ENCODE assay signal across 24 cellular contexts in the genomic region with DNA sequence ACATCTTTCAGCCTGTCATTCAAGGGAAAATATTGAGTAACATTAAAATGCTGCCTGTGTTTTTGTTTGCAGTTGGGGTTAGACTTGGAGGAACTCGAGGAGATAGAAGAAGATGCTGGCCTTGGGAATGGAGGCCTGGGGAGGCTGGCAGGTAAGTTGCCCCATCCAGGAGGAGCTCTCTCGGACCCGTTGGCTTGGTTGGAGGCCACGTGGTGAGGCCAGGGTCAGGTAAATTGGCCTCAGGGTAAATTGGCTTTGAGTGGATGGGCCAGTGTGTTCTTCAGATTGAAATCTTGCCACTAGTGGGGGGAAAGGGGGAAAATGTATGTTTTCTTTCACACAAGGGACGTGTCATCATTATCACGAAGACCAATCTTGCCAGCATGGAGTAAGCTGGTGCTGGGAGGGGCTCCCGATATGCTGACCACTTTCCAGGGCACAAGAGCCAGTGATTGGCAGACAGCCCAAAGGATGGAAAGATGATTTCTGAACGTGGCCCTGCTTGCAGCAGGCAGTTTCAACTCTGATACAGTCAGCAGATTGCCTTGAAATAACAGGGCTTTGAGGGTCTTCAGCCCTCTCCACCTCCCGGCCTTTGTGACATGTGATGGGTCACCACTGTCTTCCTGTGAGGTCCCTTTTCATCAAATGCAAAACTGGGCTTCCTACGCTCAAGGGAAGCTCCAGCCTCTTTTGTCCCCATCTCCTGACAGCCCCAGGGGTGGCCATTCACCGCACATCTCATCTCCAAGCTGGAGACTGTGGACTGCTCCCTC. TPM values are rescaled to one million over a fixed set of nuclear protein-coding genes. Genes with fewer than 3 reads are reported as not detected.
DNase-seq lines count a peak whose midpoint lies in the region; ATAC-seq and TF ChIP-seq lines count a peak whose summit lies in the region.
"Had no signal": no experiment of that assay in that cellular context is flagged by ENCODE, and none has a peak within 500 bp of the region (broad histone marks: within the 10 kb centered on the region; RNA-seq: fewer than 3 reads in every experiment).

No MANE protein-coding gene starts in this region.

- no peak overlapping the region for H2AFZ ChIP-seq in SK-N-SH (ENCODE audit: low read depth)

- H3K36me3 Mint-ChIP-seq in T-helper 17 cell (ENCODE audit: low read depth): peaks cover 3% of the 10 kb centered on the region
- H3K36me3 Mint-ChIP-seq in stimulated activated effector memory CD8-positive, alpha-beta T cell treated with anti-CD3 and anti-CD28 coated beads, Interleukin-12 subunit alpha, Interleukin-12 subunit beta, amount 100 ng/mL, for 72 hours: peaks cover 39% of the 10 kb centered on the region

- H3K36me3 ChIP-seq in SK-N-SH (replicated peaks in 1 of 2; ENCODE audit: control insufficient read depth in 1 of 2, insufficient read depth in 2 of 2, low read length in 1 of 2): peaks cover 37 to 45% of the 10 kb centered on the region in 2 experiments

- no peak overlapping the region for H3K4me3 ChIP-seq in SK-N-SH (ENCODE audit: low read depth in 2 of 2, low read length in 1 of 2)
- H3K4me3 ChIP-seq: cardiac muscle cell, mucosa of descending colon, smooth muscle cell, upper lobe of left lung had no signal

- H3K4me1 Mint-ChIP-seq in T-helper 17 cell: peaks cover 8% of the 10 kb centered on the region
- no peaks in the 10 kb centered on the region for H3K4me1 Mint-ChIP-seq in stimulated activated effector memory CD8-positive, alpha-beta T cell treated with anti-CD3 and anti-CD28 coated beads, Interleukin-12 subunit alpha, Interleukin-12 subunit beta, amount 100 ng/mL, for 72 hours

- no peaks in the 10 kb centered on the region for H3K9me3 ChIP-seq in SK-N-SH
- no peaks in the 10 kb centered on the region for H3K9me3 ChIP-seq in T-helper 17 cell (ENCODE audit: control insufficient read depth, low read length, poor library complexity, severe bottlenecking)
- H3K9me3 ChIP-seq: mucosa of descending colon, upper lobe of left lung had no signal

- H3K27ac ChIP-seq in SK-N-SH (ENCODE audit: low read depth in 2 of 2, low read length in 1 of 2): no peak overlapping the region; a peak in 1 of 4 replicates
- H3K27ac ChIP-seq: cardiac muscle cell, upper lobe of left lung, VCaP had no signal

- 75% methylated on average over 11 of the region's 11 CpGs for WGBS in SK-N-SH (ENCODE audit: low lambda C conversion rate)

- peaks cover 0 to 10% of the 10 kb centered on the region in 2 experiments; a peak in 1 of 4 replicates for H3K4me1 ChIP-seq in SK-N-SH (ENCODE audit: control insufficient read depth in 1 of 2, insufficient read depth in 2 of 2, low read depth in 1 of 2, low read length in 1 of 2)
- H3K4me1 ChIP-seq: upper lobe of left lung had no signal

- ATAC-seq in SK-N-SH treated with all-trans-retinoic acid at 6 μM for 48 hours: no peak
- no peak for ATAC-seq in T-helper 17 cell
- no peak for ATAC-seq in stimulated activated effector memory CD8-positive, alpha-beta T cell treated with anti-CD3 and anti-CD28 coated beads, Interleukin-12 subunit alpha, Interleukin-12 subunit beta, amount 100 ng/mL, for 72 hours
- no peak for ATAC-seq in GM21619 (IDR thresholded peaks at IDR 0.05; ENCODE audit: unreplicated experiment)
- ATAC-seq: left colon, mucosa of descending colon, Panc1 had no signal

- POLR2A ChIA-PET in SK-N-SH (lab: Yijun Ruan, JAX): no interaction called here

- CTCF ChIA-PET in SK-N-SH (lab: Yijun Ruan, JAX): interaction anchor here (0.8 to 1.6 kb wide), 2 partner anchors 23 to 24 kb away, joined by 3 to 6 read pairs; no protein-coding TSS in a partner anchor

- TF ChIP-seq EP300 in SK-N-SH (IDR thresholded peaks at IDR 0.05; ENCODE audit: borderline replicate concordance in 1 of 2, low read depth in 1 of 2, low read length in 1 of 2): no peak

- no peak overlapping the region for H3K9ac ChIP-seq in SK-N-SH

- DNase-seq in SK-N-SH (peak; percentile 2), T-helper 17 cell (no peak), islet precursor cell (peak; percentile 25), HK-2 (ENCODE audit: unreplicated experiment) (no peak), dedifferentiated amniotic fluid mesenchymal stem cell (ENCODE audit: extremely low spot score) (no peak)
- no peak for DNase-seq in stimulated activated effector memory CD8-positive, alpha-beta T cell treated with anti-CD3 and anti-CD28 coated beads, Interleukin-12 subunit alpha, Interleukin-12 subunit beta, amount 100 ng/mL, for 72 hours (ENCODE audit: low spot score in 2 of 2)
- DNase-seq: activated CD4-positive, alpha-beta memory T cell treated with anti-CD3 and anti-CD28 coated beads for 36 hours; activated naive CD4-positive, alpha-beta T cell treated with anti-CD3 and anti-CD28 coated beads, Interleukin-2, amount 50 U/mL, for 16 hours; glutamatergic neuron; HCEC 1CT; NCI-H146; NCI-H510A treated with DMSO at 0.1 percent for 48 hours; stimulated activated CD4-positive, alpha-beta T cell treated with anti-CD3 and anti-CD28 coated beads, Interleukin-4, amount 100 ng/mL, for 1 hour had no signal

- peaks cover 15% of the 10 kb centered on the region; the same call in 1 of the 2 replicates for H4K20me1 ChIP-seq in SK-N-SH (ENCODE audit: insufficient read depth)

- TF ChIP-seq RAD21 in SK-N-SH (IDR thresholded peaks at IDR 0.05; ENCODE audit: low read length): no peak

- peak overlapping the region; percentile 78 for H3K27ac Mint-ChIP-seq in T-helper 17 cell
- peak overlapping the region; percentile 61 for H3K27ac Mint-ChIP-seq in stimulated activated effector memory CD8-positive, alpha-beta T cell treated with anti-CD3 and anti-CD28 coated beads, Interleukin-12 subunit alpha, Interleukin-12 subunit beta, amount 100 ng/mL, for 72 hours
- H3K27ac Mint-ChIP-seq: activated CD4-positive, alpha-beta memory T cell treated with anti-CD3 and anti-CD28 coated beads for 36 hours; stimulated activated naive CD8-positive, alpha-beta T cell treated with anti-CD3 and anti-CD28 coated beads, Interleukin-15, Interleukin-2, amounts not matched to agents 100 ng/mL and 50 ng/mL, for 24 hours; T-helper 2 cell treated with Interferon-gamma antibody and Interleukin-4, amounts not matched to agents 5 μg/mL and 100 μg/mL, for 36 hours had no signal

- peaks cover 3% of the 10 kb centered on the region for H3F3A ChIP-seq in SK-N-SH (replicated peaks; ENCODE audit: insufficient read depth)

- H3K9me3 Mint-ChIP-seq in stimulated activated effector memory CD8-positive, alpha-beta T cell treated with anti-CD3 and anti-CD28 coated beads, Interleukin-12 subunit alpha, Interleukin-12 subunit beta, amount 100 ng/mL, for 72 hours: no peaks in the 10 kb centered on the region
- H3K9me3 Mint-ChIP-seq: stimulated activated naive CD8-positive, alpha-beta T cell treated with anti-CD3 and anti-CD28 coated beads, Interleukin-15, Interleukin-2, amounts not matched to agents 100 ng/mL and 50 ng/mL, for 24 hours; T-helper 2 cell treated with Interferon-gamma antibody and Interleukin-4, amounts not matched to agents 5 μg/mL and 100 μg/mL, for 36 hours had no signal

- no peak overlapping the region for H3K4me2 ChIP-seq in SK-N-SH
- H3K4me2 ChIP-seq: smooth muscle cell had no signal

- peak overlapping the region; percentile 31 for H3K4me3 Mint-ChIP-seq in T-helper 17 cell
- H3K4me3 Mint-ChIP-seq in stimulated activated effector memory CD8-positive, alpha-beta T cell treated with anti-CD3 and anti-CD28 coated beads, Interleukin-12 subunit alpha, Interleukin-12 subunit beta, amount 100 ng/mL, for 72 hours: no peak overlapping the region
- H3K4me3 Mint-ChIP-seq: activated CD4-positive, alpha-beta memory T cell treated with anti-CD3 and anti-CD28 coated beads for 36 hours; stimulated activated naive CD8-positive, alpha-beta T cell treated with anti-CD3 and anti-CD28 coated beads, Interleukin-15, Interleukin-2, amounts not matched to agents 100 ng/mL and 50 ng/mL, for 24 hours; T-helper 2 cell treated with Interferon-gamma antibody and Interleukin-4, amounts not matched to agents 5 μg/mL and 100 μg/mL, for 36 hours had no signal

- no peaks in the 10 kb centered on the region for H3K27me3 ChIP-seq in SK-N-SH (ENCODE audit: insufficient read depth)
- H3K27me3 ChIP-seq: cardiac muscle cell, upper lobe of left lung had no signal

- TF ChIP-seq CTCF in SK-N-SH (IDR thresholded peaks at IDR 0.05): no peak

- H3K79me2 ChIP-seq in SK-N-SH (ENCODE audit: insufficient read depth): peaks cover 56% of the 10 kb centered on the region; the same call in 1 of the 2 replicates

- H3K9me2 ChIP-seq in SK-N-SH: no peaks in the 10 kb centered on the region

- H3K27me3 Mint-ChIP-seq in T-helper 17 cell: no peaks in the 10 kb centered on the region
- H3K27me3 Mint-ChIP-seq: activated CD4-positive, alpha-beta memory T cell treated with anti-CD3 and anti-CD28 coated beads for 36 hours; stimulated activated naive CD8-positive, alpha-beta T cell treated with anti-CD3 and anti-CD28 coated beads, Interleukin-15, Interleukin-2, amounts not matched to agents 100 ng/mL and 50 ng/mL, for 24 hours had no signal

TF ChIP-seq in SK-N-SH, 30 proteins besides CTCF, POLR2A, EP300 and RAD21:
- TF ChIP-seq POLR2AphosphoS5 (IDR thresholded peaks at IDR 0.05; ENCODE audit: low read depth, low read length) (no peak), GATA2 (CRISPR knock-in tag; IDR thresholded peaks at IDR 0.05) (peak; percentile 71), NFIC (IDR thresholded peaks at IDR 0.05; ENCODE audit: borderline replicate concordance) (no peak)
- TF ChIP-seq, protein P1, sequence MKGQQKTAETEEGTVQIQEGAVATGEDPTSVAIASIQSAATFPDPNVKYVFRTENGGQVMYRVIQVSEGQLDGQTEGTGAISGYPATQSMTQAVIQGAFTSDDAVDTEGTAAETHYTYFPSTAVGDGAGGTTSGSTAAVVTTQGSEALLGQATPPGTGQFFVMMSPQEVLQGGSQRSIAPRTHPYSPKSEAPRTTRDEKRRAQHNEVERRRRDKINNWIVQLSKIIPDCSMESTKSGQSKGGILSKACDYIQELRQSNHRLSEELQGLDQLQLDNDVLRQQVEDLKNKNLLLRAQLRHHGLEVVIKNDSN (IDR thresholded peaks at IDR 0.05; ENCODE audit: borderline replicate concordance, low read depth): no peak
TF ChIP-seq in SK-N-SH: peak in this region for 1.

TF ChIP-seq in SK-N-SH treated with all-trans-retinoic acid at 6 μM for 48 hours, 23 proteins besides CTCF, POLR2A, EP300 and RAD21 (continues in another document):
- TF ChIP-seq ZNF8 (CRISPR knock-in tag; IDR thresholded peaks at IDR 0.05) (no peak), ESRRG (CRISPR knock-in tag; IDR thresholded peaks at IDR 0.05) (no peak), ZFP3 (CRISPR knock-in tag; IDR thresholded peaks at IDR 0.05) (no peak), RARB (CRISPR knock-in tag; IDR thresholded peaks at IDR 0.05) (no peak), BACH2 (CRISPR knock-in tag; IDR thresholded peaks at IDR 0.05; ENCODE audit: borderline replicate concordance) (no peak)

RNA-seq across cellular contexts. Expression of a gene that starts 21.4 kb away (rescaled TPM):
- 32.2 and 35.8 TPM in 2 replicates for polyA plus RNA-seq in SK-N-SH (2012; rRNA removed)
- 16.8 and 25.0 TPM in 2 replicates for polyA plus RNA-seq in SK-N-SH (2012; cell fraction: cytosol; rRNA removed)
- polyA plus RNA-seq in SK-N-SH (2012; cell fraction: nucleus; rRNA removed): 75.6 and 77.6 TPM in 2 replicates
- total RNA-seq in T-helper 17 cell: 10 to 100 TPM; 28.6 to 53.1 TPM

Comparison
In these comparisons a context has a peak if more than half of its experiments do, and no peak if none do; other contexts are left out.
1. DNase-seq: peak in SK-N-SH (single experiment) and islet precursor cell (single experiment); none in T-helper 17 cell (0 of 3), stimulated activated effector memory CD8-positive, alpha-beta T cell treated with anti-CD3 and anti-CD28 coated beads, Interleukin-12 subunit alpha, Interleukin-12 subunit beta, amount 100 ng/mL, for 72 hours (0 of 2), HK-2 (single experiment) and dedifferentiated amniotic fluid mesenchymal stem cell (single experiment).